Comparison of ENCODE assay signal across 1 cellular context in the genomic region with DNA sequence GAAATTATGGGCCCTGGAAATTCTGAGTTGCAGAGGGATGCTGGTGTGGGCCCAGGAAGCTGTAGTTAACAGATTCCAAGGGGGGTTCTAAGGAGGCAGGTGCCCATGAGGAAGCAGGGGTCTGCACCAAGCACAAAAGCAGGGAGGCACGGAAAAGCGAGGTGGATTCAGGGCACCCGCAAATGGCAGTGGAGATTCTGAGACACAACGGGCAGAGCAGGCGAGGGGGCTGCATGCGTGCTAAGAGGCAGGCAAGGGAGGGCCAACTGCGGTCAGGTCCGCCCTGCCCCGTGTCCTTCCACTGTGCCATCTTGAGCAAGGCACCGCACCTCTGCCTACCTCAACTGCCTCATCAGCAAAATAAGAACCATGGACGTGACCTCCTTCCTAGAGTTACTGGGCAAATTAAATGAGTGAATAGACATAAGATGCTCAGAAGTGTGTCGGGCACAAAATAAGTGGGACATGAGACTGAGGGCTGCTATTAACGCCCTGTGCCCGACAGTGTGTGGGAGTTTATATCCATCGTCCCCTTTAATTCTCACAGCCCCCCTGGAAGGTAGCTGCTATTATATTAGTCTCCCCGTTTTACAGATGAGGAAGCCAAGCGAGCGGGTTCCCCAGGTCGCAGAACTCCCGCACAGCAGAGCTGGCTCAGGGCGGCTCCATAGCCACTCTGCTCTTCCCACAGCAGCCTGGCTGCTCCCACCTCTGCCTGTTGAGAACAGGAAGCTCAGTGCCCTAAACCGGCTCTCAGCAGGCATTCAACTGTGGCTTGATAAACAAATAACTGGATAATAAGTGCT.
TF ChIP-seq lines count a peak whose summit lies in the region.

No MANE protein-coding gene starts in this region.

TF ChIP-seq in HepG2, 621 proteins besides CTCF, POLR2A, EP300 and RAD21 (continued from another document):
- TF ChIP-seq BORCS8-MEF2B (CRISPR knock-in tag; IDR thresholded peaks at IDR 0.05), result no peak
- peak; percentile 55 to 65 for TF ChIP-seq MAFK (conservative IDR thresholded peaks at IDR 0.05 in 1 of 2, IDR thresholded peaks at IDR 0.05 in 1 of 2; ENCODE audit: low read length in 2 of 2)
